8 cellular contexts compared by ENCODE assay signal in the genomic region with DNA sequence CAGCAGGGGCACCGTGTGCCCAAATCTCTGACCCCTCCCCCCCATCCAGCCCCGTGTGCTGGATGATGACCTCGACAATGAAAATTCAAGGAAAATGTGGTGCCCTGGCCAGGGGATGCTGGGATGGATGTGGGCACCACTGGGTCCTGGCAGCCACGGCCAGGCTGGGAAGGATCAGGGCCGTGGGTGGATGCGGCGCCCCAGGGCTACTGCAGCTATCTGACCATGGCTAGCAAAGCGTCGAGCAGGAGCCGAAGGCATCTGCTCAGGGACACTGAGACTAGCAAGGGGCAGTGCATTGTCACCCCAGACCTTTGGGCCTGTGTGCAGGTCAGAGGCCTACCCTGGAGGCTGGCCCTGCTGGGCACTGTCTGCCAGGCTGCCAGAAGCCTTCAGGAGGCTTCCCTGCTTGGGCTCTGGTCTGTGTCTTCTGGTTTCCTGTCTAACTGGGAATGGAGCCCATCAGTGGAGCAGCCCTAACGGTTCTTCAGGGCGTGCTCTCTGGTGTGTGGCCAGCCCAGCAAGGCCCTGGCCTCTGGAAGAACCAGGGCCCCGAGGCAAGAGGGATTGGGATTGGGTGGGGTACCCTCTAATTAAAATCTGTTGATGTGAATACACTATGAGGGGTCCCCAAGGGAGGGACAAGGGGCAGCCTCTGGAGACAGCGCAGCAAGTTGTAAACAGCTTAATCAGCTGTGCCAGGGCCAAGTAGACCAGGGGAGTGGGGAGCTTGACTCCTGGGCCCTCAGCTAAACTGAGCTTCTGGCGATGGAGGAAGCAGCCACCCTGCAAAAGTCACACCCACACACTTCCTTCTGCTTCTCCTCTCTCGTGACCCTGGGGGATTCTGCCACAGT.
DNase-seq lines count a peak whose midpoint lies in the region; ATAC-seq and TF ChIP-seq lines count a peak whose summit lies in the region.

No MANE protein-coding gene starts in this region.

- peak overlapping the region; percentile 40 for H3K14ac ChIP-seq in neuronal stem cell (ENCODE audit: low read length)

- no peak overlapping the region for H3K23ac ChIP-seq in neuronal stem cell (ENCODE audit: low read depth, low read length, poor library complexity)

- peaks cover 20 to 26% of the 10 kb centered on the region in 2 donors for H3K4me1 ChIP-seq in neuronal stem cell (ENCODE audit: control insufficient read depth in 2 of 2, insufficient read depth in 1 of 2, low read depth in 1 of 2, low read length in 2 of 2)

- H2BK5ac ChIP-seq in neuronal stem cell (ENCODE audit: low read length) = peak overlapping the region; percentile 75

- H3K9ac ChIP-seq in neuronal stem cell (ENCODE audit: low read depth, low read length, poor library complexity) = no peak overlapping the region

- H3K4me3 ChIP-seq in dorsolateral prefrontal cortex = no peak overlapping the region
- H3K4me3 ChIP-seq in neuronal stem cell (ENCODE audit: low read length in 2 of 2) = no peak overlapping the region

- H4K91ac ChIP-seq in neuronal stem cell (ENCODE audit: low read depth, low read length, poor library complexity) = no peak overlapping the region

- no peak overlapping the region for H2BK12ac ChIP-seq in neuronal stem cell (ENCODE audit: low read length)

- peak overlapping the region; percentile 83 for H3K18ac ChIP-seq in neuronal stem cell (ENCODE audit: low read length)

- intact Hi-C loops in dorsolateral prefrontal cortex (cut with DNase I) = no loop called here

- peak; percentile 41 for DNase-seq in G401 (ENCODE audit: low spot score)
- peak; percentile 86 to 90 for DNase-seq in Kasumi-1 (lab: John Stamatoyannopoulos, UW)
- DNase-seq in dorsolateral prefrontal cortex = no peak
- no peak for DNase-seq in neuronal stem cell (ENCODE audit: low spot score)
- no peak for DNase-seq in NCI-H774 (lab: John Stamatoyannopoulos, UW)
- no peak for DNase-seq in stimulated activated CD4-positive, alpha-beta T cell treated with anti-CD3 and anti-CD28 coated beads, Interleukin-15, amount 100 ng/mL, for 24 hours

- peak overlapping the region; percentile 62 for H2BK15ac ChIP-seq in neuronal stem cell (ENCODE audit: low read length)

- no peak for TF ChIP-seq CTCF in dorsolateral prefrontal cortex (IDR thresholded peaks at IDR 0.05 in 54 of 56, conservative IDR thresholded peaks at IDR 0.05 in 2 of 56; ENCODE audit: low read depth in 1 of 56, partially characterized antibody in 56 of 56)

- no peak overlapping the region for H3K4ac ChIP-seq in neuronal stem cell (ENCODE audit: low read length)

- in situ Hi-C loops in G401 (cut with HindIII; ENCODE audit: low sequenced_read_pairs) = no loop called here

- H3K27me3 ChIP-seq in dorsolateral prefrontal cortex = no peaks in the 10 kb centered on the region
- no peaks in the 10 kb centered on the region for H3K27me3 ChIP-seq in neuronal stem cell (ENCODE audit: control insufficient read depth in 3 of 3, insufficient read depth in 3 of 3, low read depth in 1 of 3, low read length in 3 of 3)

- H3K9me3 ChIP-seq in neuronal stem cell (replicated peaks in 1 of 2; ENCODE audit: control insufficient read depth in 2 of 2, insufficient read depth in 1 of 2, low read depth in 1 of 2, low read length in 2 of 2) = no peaks in the 10 kb centered on the region

- no peak overlapping the region for H4K8ac ChIP-seq in neuronal stem cell (ENCODE audit: low read depth, low read length)

- H3K79me1 ChIP-seq in neuronal stem cell (ENCODE audit: low read depth, low read length) = peaks cover 2% of the 10 kb centered on the region

- WGBS in neuronal stem cell (ENCODE audit: extremely low coverage in 2 of 2, insufficient read length in 2 of 2, insufficient replicate concordance in 1 of 2), 2 donors = no CpG with 5 or more reads among the region's 16 CpGs

- no peak overlapping the region for H2BK120ac ChIP-seq in neuronal stem cell (ENCODE audit: low read depth, low read length)

- H2AK5ac ChIP-seq in neuronal stem cell (ENCODE audit: low read depth, low read length) = peak overlapping the region; percentile 53

- H3K27ac ChIP-seq in dorsolateral prefrontal cortex (peak overlapping the region in 58 of 59 donors; percentile 32 to 97 (median 84)), neuronal stem cell (replicated peaks; ENCODE audit: low read length) (no peak overlapping the region)

- no peak for ATAC-seq in GM21526 (IDR thresholded peaks at IDR 0.05; ENCODE audit: low FRiP score, unreplicated experiment)
- no peak for ATAC-seq in GM18873 (IDR thresholded peaks at IDR 0.05; ENCODE audit: low FRiP score, unreplicated experiment)

- no peak overlapping the region for H3K4me2 ChIP-seq in neuronal stem cell (ENCODE audit: insufficient read depth, low read length, poor library complexity, severe bottlenecking)

- H3K36me3 ChIP-seq in neuronal stem cell (replicated peaks in 1 of 2; ENCODE audit: control insufficient read depth in 2 of 2, insufficient read depth in 2 of 2, low read length in 2 of 2) = peaks cover 3 to 11% of the 10 kb centered on the region in 2 donors

- H2AFZ ChIP-seq in neuronal stem cell (ENCODE audit: low read length) = no peak overlapping the region

Comparison
In these comparisons a context has a peak if more than half of its experiments do, and no peak if none do; other contexts are left out.
1. DNase-seq: peak in G401 (single experiment) and Kasumi-1 (2 of 2); none in dorsolateral prefrontal cortex (0 of 10), neuronal stem cell (single experiment), NCI-H774 (single experiment) and stimulated activated CD4-positive, alpha-beta T cell treated with anti-CD3 and anti-CD28 coated beads, Interleukin-15, amount 100 ng/mL, for 24 hours (single experiment).